Comparison of ENCODE assay signal across 22 cellular contexts in the genomic region with DNA sequence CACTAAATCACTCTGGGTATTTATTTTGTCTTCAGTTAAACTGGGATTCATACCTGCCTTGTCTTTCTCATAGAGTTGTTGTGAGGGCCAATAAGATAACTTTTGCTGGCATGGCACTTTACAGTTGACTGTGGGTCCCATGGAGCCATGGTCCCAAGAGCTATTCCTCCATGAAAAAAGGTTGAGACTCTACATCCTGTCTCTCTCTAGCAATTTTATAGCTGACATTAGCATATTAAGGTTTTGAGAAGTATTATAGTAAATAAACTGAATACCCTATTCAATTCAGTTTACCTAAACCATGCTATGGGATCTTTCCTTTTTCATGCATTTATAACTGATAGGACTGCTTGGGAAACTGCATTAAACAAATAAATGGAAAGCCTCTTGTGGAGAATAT.
"Had no signal": no experiment of that assay in that cellular context is flagged by ENCODE, and none has a peak within 500 bp of the region (broad histone marks: within the 10 kb centered on the region; RNA-seq: fewer than 3 reads in every experiment).

No MANE protein-coding gene starts in this region.

- H3K4me3 ChIP-seq: coronary artery, hepatocyte, left ventricle myocardium inferior, lower lobe of right lung, pancreas, smooth muscle cell, tibial artery, upper lobe of right lung, vagina had no signal

- H3K9me3 ChIP-seq: left ventricle myocardium inferior, lower lobe of right lung, pancreas, tibial artery, upper lobe of right lung, vagina had no signal

- H3K27me3 ChIP-seq: hepatocyte, pancreas, tibial artery, upper lobe of right lung, vagina had no signal

- H2AFZ ChIP-seq: hepatocyte had no signal

- H3K27me3 Mint-ChIP-seq: naive B cell; progenitor cell of endocrine pancreas; stimulated activated naive CD8-positive, alpha-beta T cell treated with anti-CD3 and anti-CD28 coated beads, Interleukin-15, Interleukin-2, amounts not matched to agents 100 ng/mL and 50 ng/mL, for 24 hours had no signal

- FAIRE-seq: kidney, pancreas had no signal

- DNase-seq: effector CD8-positive, alpha-beta T cell; foreskin melanocyte; head of caudate nucleus; kidney; left cardiac atrium; left ventricle myocardium inferior; lower lobe of right lung; mesenchymal stem cell; naive B cell; occipital lobe; pancreas; right cardiac atrium; stimulated activated CD4-positive, alpha-beta T cell treated with anti-CD3 and anti-CD28 coated beads, Interleukin-2, amount 100 ng/mL, for 48 hours; tibial artery; upper lobe of right lung had no signal

- ATAC-seq: left cardiac atrium, lower lobe of right lung, pancreas, right cardiac atrium, upper lobe of right lung had no signal

- H3K79me2 ChIP-seq: hepatocyte had no signal

- H3K27ac Mint-ChIP-seq: naive B cell, nephron, progenitor cell of endocrine pancreas had no signal

- H3K4me2 ChIP-seq: hepatocyte, smooth muscle cell had no signal

- H3K4me1 Mint-ChIP-seq: nephron had no signal

- H3K4me3 Mint-ChIP-seq: naive B cell; nephron; stimulated activated naive CD8-positive, alpha-beta T cell treated with anti-CD3 and anti-CD28 coated beads, Interleukin-15, Interleukin-2, amounts not matched to agents 100 ng/mL and 50 ng/mL, for 24 hours had no signal

- H3K27ac ChIP-seq: coronary artery, hepatocyte, left ventricle myocardium inferior, lower lobe of right lung, pancreas, tibial artery, upper lobe of right lung, vagina had no signal

- H3K9me3 Mint-ChIP-seq: naive B cell; nephron; stimulated activated naive CD8-positive, alpha-beta T cell treated with anti-CD3 and anti-CD28 coated beads, Interleukin-15, Interleukin-2, amounts not matched to agents 100 ng/mL and 50 ng/mL, for 24 hours had no signal

- H3K4me1 ChIP-seq: left ventricle myocardium inferior, lower lobe of right lung, pancreas, tibial artery, upper lobe of right lung, vagina had no signal
